In the genomic region with DNA sequence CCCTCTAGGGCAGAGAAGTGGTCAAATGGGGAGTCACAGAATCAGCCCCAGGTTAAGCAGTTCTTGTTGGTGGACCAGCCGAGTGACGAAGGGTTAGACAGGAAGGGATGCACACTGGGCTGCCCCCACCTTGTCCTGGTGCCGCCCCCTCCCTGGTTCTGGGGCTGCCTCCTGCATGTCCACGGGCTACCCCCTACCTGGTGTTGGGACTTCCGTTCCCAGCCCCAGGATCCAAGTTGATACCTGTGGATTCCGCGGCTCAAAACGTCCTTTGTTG, we compare ENCODE assay signal across 16 cellular contexts.
DNase-seq lines count a peak whose midpoint lies in the region; ATAC-seq and TF ChIP-seq lines count a peak whose summit lies in the region.
"Had no signal": no experiment of that assay in that cellular context is flagged by ENCODE, and none has a peak within 500 bp of the region (broad histone marks: within the 10 kb centered on the region; RNA-seq: fewer than 3 reads in every experiment).

No MANE protein-coding gene starts in this region.

- H4K20me1 ChIP-seq in GM23338 (replicated peaks; ENCODE audit: insufficient read depth): no peaks in the 10 kb centered on the region

- no peak overlapping the region for H3K9ac ChIP-seq in parathyroid adenoma

- H3K36me3 ChIP-seq in GM23338 (ENCODE audit: insufficient read depth): no peaks in the 10 kb centered on the region
- no peaks in the 10 kb centered on the region for H3K36me3 ChIP-seq in parathyroid adenoma (ENCODE audit: control insufficient read depth, insufficient read depth, low read length)
- H3K36me3 ChIP-seq in gastrocnemius medialis: no peaks in the 10 kb centered on the region
- H3K36me3 ChIP-seq in testis (ENCODE audit: low read depth, missing control alignments): no peaks in the 10 kb centered on the region
- H3K36me3 ChIP-seq: heart left ventricle, right atrium auricular region had no signal

- no peak for TF ChIP-seq CTCF in GM23338 (conservative IDR thresholded peaks at IDR 0.05; ENCODE audit: low read depth in 2 of 2)
- no peak for TF ChIP-seq CTCF in RWPE1 (conservative IDR thresholded peaks at IDR 0.05; ENCODE audit: low read depth)
- TF ChIP-seq CTCF in foreskin keratinocyte (conservative IDR thresholded peaks at IDR 0.05): no peak
- TF ChIP-seq CTCF in parathyroid adenoma (IDR thresholded peaks at IDR 0.05): no peak
- TF ChIP-seq CTCF in gastrocnemius medialis (IDR thresholded peaks at IDR 0.05 in 4 of 5, conservative IDR thresholded peaks at IDR 0.05 in 1 of 5): no peak
- no peak for TF ChIP-seq CTCF in testis (IDR thresholded peaks at IDR 0.05)

- 0 out of 2 replicates have a peak overlapping the region, but pooled peaks have one; percentile 32 for H2AFZ ChIP-seq in GM23338
- peak overlapping the region; percentile 57 for H2AFZ ChIP-seq in parathyroid adenoma

- H3K9me3 ChIP-seq in parathyroid adenoma (ENCODE audit: control insufficient read depth, low read length) (no peaks in the 10 kb centered on the region), gastrocnemius medialis (peaks cover 0 to 4% (median 0%) of the 10 kb centered on the region in 3 donors), testis (no peaks in the 10 kb centered on the region)
- H3K9me3 ChIP-seq: body of pancreas had no signal

- intact Hi-C loops in gastrocnemius medialis (cut with DNase I; ENCODE audit: low total_unique reads) (no loop called here), testis (cut with DNase I; ENCODE audit: low total_unique reads) (no loop called here)

- no peaks in the 10 kb centered on the region for H3K9me2 ChIP-seq in GM23338 (ENCODE audit: insufficient read depth)

- H3K27ac ChIP-seq in GM23338 (ENCODE audit: low read depth) (no peak overlapping the region), RWPE1 (peak overlapping the region; percentile 83; the same call in 1 of the 2 replicates), foreskin keratinocyte (peak overlapping the region; percentile 74), parathyroid adenoma (no peak overlapping the region), gastrocnemius medialis (no peak overlapping the region), testis (no peak overlapping the region)
- H3K27ac ChIP-seq: body of pancreas, heart left ventricle, right atrium auricular region had no signal

- ATAC-seq in GM23338 (no peak; the same call in 1 of the 3 replicates), foreskin keratinocyte (no peak), gastrocnemius medialis (no peak)
- ATAC-seq: body of pancreas, left ventricle myocardium superior, Right ventricle myocardium inferior had no signal

- no peak overlapping the region for H3K4me2 ChIP-seq in GM23338
- H3K4me2 ChIP-seq in parathyroid adenoma (ENCODE audit: low read length): no peak overlapping the region

- TF ChIP-seq POLR2A in gastrocnemius medialis (IDR thresholded peaks at IDR 0.05) (no peak), testis (IDR thresholded peaks at IDR 0.05) (no peak)

- CTCF ChIA-PET in RWPE1 (lab: Yijun Ruan, JAX): interaction anchor here (0.6 kb wide), 1 partner anchor 15 kb away, joined by 3 read pairs; no protein-coding TSS in a partner anchor

- no peak overlapping the region for H3K4me3 Mint-ChIP-seq in GM23338

- peaks cover 6% of the 10 kb centered on the region; the same call in 2 of the 3 replicates for H3K9me3 Mint-ChIP-seq in GM23338

- peaks cover 15% of the 10 kb centered on the region for H3K4me1 ChIP-seq in GM23338 (ENCODE audit: insufficient read depth)
- peaks cover 21% of the 10 kb centered on the region for H3K4me1 ChIP-seq in foreskin keratinocyte
- H3K4me1 ChIP-seq in parathyroid adenoma: peaks cover 8% of the 10 kb centered on the region
- H3K4me1 ChIP-seq in gastrocnemius medialis: no peaks in the 10 kb centered on the region
- H3K4me1 ChIP-seq in testis: no peaks in the 10 kb centered on the region

- H3K4me3 ChIP-seq in GM23338: no peak overlapping the region
- H3K4me3 ChIP-seq in parathyroid adenoma (ENCODE audit: low read depth, low read length): no peak overlapping the region
- H3K4me3 ChIP-seq in gastrocnemius medialis: no peak overlapping the region
- H3K4me3 ChIP-seq in testis: no peak overlapping the region
- H3K4me3 ChIP-seq: body of pancreas, heart left ventricle, right atrium auricular region had no signal

- peaks cover 4% of the 10 kb centered on the region; the same call in 1 of the 3 replicates for H3K36me3 Mint-ChIP-seq in GM23338 (ENCODE audit: low read depth)

- peaks cover 16% of the 10 kb centered on the region for H3K27me3 Mint-ChIP-seq in GM23338 (ENCODE audit: insufficient read depth, low read depth, poor library complexity)

- in situ Hi-C loops in gastrocnemius medialis (cut with MboI; ENCODE audit: low sequenced_read_pairs in 4 of 4): no loop called here

- H3K27ac Mint-ChIP-seq in GM23338: no peak overlapping the region
- H3K27ac Mint-ChIP-seq: activated T-helper 2 cell treated with anti-CD3 and anti-CD28 coated beads, Interferon-gamma antibody, Interleukin-2, Interleukin-4, amounts not matched to agents 10 μg/mL and 5 μg/mL and 100 μg/mL, durations not matched to agents 14 hours and 24 hours and 36 hours had no signal

- H3K27me3 ChIP-seq in GM23338 (ENCODE audit: insufficient read depth) (no peaks in the 10 kb centered on the region), foreskin keratinocyte (no peaks in the 10 kb centered on the region), parathyroid adenoma (ENCODE audit: control insufficient read depth, insufficient read depth, low read length) (no peaks in the 10 kb centered on the region), gastrocnemius medialis (peaks cover 5 to 11% (median 10%) of the 10 kb centered on the region in 3 donors), testis (no peaks in the 10 kb centered on the region)
- H3K27me3 ChIP-seq: body of pancreas, right atrium auricular region had no signal

- POLR2A ChIA-PET in RWPE1 (lab: Yijun Ruan, JAX; ENCODE audit: low non-redundant PET): no interaction called here

- H3K4me1 Mint-ChIP-seq in GM23338: peaks cover 16% of the 10 kb centered on the region

- 0 out of 2 replicates have a peak, but pooled peaks cover 4% of the 10 kb centered on the region for H3F3A ChIP-seq in GM23338 (replicated peaks; ENCODE audit: low read depth)

- H3K79me2 ChIP-seq in GM23338 (replicated peaks; ENCODE audit: insufficient read depth): no peaks in the 10 kb centered on the region
- H3K79me2 ChIP-seq in parathyroid adenoma: no peaks in the 10 kb centered on the region

- WGBS in testis, 2 donors: 57 to 59% methylated on average over 7 to 8 of the region's 8 CpGs

- DNase-seq in GM23338 (ENCODE audit: low spot score): no peak
- no peak for DNase-seq in RWPE1 (ENCODE audit: low spot score)
- no peak for DNase-seq in foreskin keratinocyte
- DNase-seq in gastrocnemius medialis: no peak
- no peak for DNase-seq in testis
- no peak for DNase-seq in SIG-M5 treated with dmso at 0.1 percent for 504 hours (lab: John Stamatoyannopoulos, UW; ENCODE audit: unreplicated experiment)
- DNase-seq: activated CD4-positive, alpha-beta T cell treated with anti-CD3 and anti-CD28 coated beads for 48 hours; body of pancreas; HCEC 1CT; heart left ventricle; left ventricle myocardium superior; T-helper 1 cell had no signal

TF ChIP-seq in GM23338, 12 proteins besides CTCF, POLR2A, EP300 and RAD21:
- no peak for TF ChIP-seq EZH2phosphoT487 (IDR thresholded peaks at IDR 0.05; ENCODE audit: unreplicated experiment)
- TF ChIP-seq EZH2 (IDR thresholded peaks at IDR 0.05; ENCODE audit: low read depth, unreplicated experiment): no peak
- TF ChIP-seq ZNF331 (CRISPR knock-in tag; IDR thresholded peaks at IDR 0.05; ENCODE audit: low read depth): no peak

Comparison
In these comparisons a context has a peak if more than half of its experiments do, and no peak if none do; other contexts are left out.
1. H3K27ac ChIP-seq: peak in RWPE1 (single experiment) and foreskin keratinocyte (single experiment); none in GM23338 (single experiment), parathyroid adenoma (single experiment), gastrocnemius medialis (0 of 4) and testis (0 of 2).